6 cellular contexts compared by ENCODE assay signal in the genomic region with DNA sequence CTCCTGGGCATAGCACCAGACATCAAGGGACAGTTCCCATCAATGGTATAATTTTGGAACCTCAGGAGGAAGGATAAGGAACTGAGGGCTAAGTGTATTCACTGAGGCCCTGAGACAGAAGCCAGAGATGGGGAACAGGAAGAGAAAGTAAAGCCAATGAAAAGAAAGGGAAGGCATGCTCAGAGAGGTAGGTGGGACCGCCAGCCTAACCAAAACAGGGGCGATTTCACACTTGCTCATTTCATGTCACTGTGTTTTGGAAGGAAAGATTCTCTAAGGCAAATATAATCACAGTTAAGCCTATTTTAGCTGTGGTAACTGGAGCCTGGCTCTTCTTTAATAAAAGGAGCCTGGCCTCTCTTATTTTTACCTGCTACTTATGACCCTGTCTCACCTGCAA.
"Had no signal": no experiment of that assay in that cellular context is flagged by ENCODE, and none has a peak within 500 bp of the region (broad histone marks: within the 10 kb centered on the region; RNA-seq: fewer than 3 reads in every experiment).

No MANE protein-coding gene starts in this region.

- H3K4me3 ChIP-seq: K562 had no signal

- DNase-seq: IMR-90, KBM-7, KG1 had no signal

- H3K27ac ChIP-seq: HL-60 had no signal

- ATAC-seq: HepG2, K562 had no signal

- FAIRE-seq: HepG2, K562 had no signal
